1 cellular context compared by ENCODE assay signal in the genomic region with DNA sequence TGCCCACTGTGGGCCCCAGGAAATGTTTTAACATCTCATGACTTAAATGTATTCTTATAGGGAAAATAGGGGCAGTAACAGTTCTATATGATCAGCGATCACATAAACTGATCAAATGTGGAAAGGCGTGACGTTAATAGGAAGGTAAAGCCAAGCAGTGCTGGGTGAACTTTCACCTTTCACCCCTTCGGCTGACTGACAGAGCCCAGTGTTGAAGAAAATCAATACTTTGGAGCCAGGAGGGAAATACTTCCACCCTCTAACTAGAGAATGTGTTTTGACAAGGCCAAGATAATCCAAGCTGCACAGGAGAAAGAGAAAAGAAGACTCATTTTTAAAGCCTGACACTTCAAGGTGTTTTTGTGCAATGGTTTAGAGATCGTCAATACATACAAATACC.
TF ChIP-seq lines count a peak whose summit lies in the region.

No MANE protein-coding gene starts in this region.

TF ChIP-seq in HepG2, 621 proteins besides CTCF, POLR2A, EP300 and RAD21 (continued from another document):
- TF ChIP-seq NR2F6 (IDR thresholded peaks at IDR 0.05) (peak; percentile 37; the same call in 1 of the 2 replicates), NR2F6 (CRISPR knock-in tag; IDR thresholded peaks at IDR 0.05) (no peak), NR2F1 (CRISPR knock-in tag; IDR thresholded peaks at IDR 0.05) (0 out of 4 replicates have a peak, but pooled peaks of 1 of the 2 experiments have one; percentile 25), ONECUT2 (CRISPR knock-in tag; IDR thresholded peaks at IDR 0.05) (peak; percentile 86)
- TF ChIP-seq, protein P1, sequence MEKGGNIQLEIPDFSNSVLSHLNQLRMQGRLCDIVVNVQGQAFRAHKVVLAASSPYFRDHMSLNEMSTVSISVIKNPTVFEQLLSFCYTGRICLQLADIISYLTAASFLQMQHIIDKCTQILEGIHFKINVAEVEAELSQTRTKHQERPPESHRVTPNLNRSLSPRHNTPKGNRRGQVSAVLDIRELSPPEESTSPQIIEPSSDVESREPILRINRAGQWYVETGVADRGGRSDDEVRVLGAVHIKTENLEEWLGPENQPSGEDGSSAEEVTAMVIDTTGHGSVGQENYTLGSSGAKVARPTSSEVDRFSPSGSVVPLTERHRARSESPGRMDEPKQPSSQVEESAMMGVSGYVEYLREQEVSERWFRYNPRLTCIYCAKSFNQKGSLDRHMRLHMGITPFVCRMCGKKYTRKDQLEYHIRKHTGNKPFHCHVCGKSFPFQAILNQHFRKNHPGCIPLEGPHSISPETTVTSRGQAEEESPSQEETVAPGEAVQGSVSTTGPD (CRISPR knock-in tag; IDR thresholded peaks at IDR 0.05) = peak; percentile 62; the same call in 1 of the 2 replicates
- TF ChIP-seq, protein P2, sequence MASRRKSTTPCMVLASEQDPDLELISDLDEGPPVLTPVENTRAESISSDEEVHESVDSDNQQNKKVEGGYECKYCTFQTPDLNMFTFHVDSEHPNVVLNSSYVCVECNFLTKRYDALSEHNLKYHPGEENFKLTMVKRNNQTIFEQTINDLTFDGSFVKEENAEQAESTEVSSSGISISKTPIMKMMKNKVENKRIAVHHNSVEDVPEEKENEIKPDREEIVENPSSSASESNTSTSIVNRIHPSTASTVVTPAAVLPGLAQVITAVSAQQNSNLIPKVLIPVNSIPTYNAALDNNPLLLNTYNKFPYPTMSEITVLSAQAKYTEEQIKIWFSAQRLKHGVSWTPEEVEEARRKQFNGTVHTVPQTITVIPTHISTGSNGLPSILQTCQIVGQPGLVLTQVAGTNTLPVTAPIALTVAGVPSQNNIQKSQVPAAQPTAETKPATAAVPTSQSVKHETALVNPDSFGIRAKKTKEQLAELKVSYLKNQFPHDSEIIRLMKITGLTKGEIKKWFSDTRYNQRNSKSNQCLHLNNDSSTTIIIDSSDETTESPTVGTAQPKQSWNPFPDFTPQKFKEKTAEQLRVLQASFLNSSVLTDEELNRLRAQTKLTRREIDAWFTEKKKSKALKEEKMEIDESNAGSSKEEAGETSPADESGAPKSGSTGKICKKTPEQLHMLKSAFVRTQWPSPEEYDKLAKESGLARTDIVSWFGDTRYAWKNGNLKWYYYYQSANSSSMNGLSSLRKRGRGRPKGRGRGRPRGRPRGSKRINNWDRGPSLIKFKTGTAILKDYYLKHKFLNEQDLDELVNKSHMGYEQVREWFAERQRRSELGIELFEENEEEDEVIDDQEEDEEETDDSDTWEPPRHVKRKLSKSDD (CRISPR knock-in tag; IDR thresholded peaks at IDR 0.05; ENCODE audit: low read depth) = no peak
